ENCODE assay signal across 8 cellular contexts in genomic region chrX:123803984-123804365, GRCh38. TPM values are rescaled to one million over a fixed set of nuclear protein-coding genes. Genes with fewer than 3 reads are reported as not detected.
A peak's percentile ranks its signal among the peaks of the same experiment; 100 is the strongest.
DNase-seq lines count a peak whose midpoint lies in the region; ATAC-seq and TF ChIP-seq lines count a peak whose summit lies in the region.
"Not testable (repeated sequence)": the region's sequence is repeated elsewhere in the genome, so short reads cannot be mapped to it uniquely, and the experiment has no call there.

No MANE protein-coding gene starts in this region.

- not testable (repeated sequence) for H4K8ac ChIP-seq in mesenchymal stem cell (ENCODE audit: low read length); trophoblast cell (ENCODE audit: low read depth, low read length)

- H3K9ac ChIP-seq in mesenchymal stem cell (ENCODE audit: low read length), result peak overlapping the region; percentile 70
- not testable (repeated sequence) for H3K9ac ChIP-seq in trophoblast cell (ENCODE audit: low read length)

- H3K79me1 ChIP-seq in mesenchymal stem cell (replicated peaks; ENCODE audit: low read length, poor library complexity, severe bottlenecking); trophoblast cell (ENCODE audit: low read length): not testable (repeated sequence)

- in situ Hi-C loops in brain microvascular endothelial cell (cut with HindIII; ENCODE audit: low pct_ligation_motif_present, low sequenced_read_pairs), result not testable (repeated sequence)

- H4K12ac ChIP-seq in trophoblast cell (ENCODE audit: low read depth, low read length), result not testable (repeated sequence)

- H3K18ac ChIP-seq in mesenchymal stem cell (ENCODE audit: low read depth in 1 of 2, low read length in 2 of 2); trophoblast cell (ENCODE audit: low read length): not testable (repeated sequence)

- not testable (repeated sequence) for H3K9me3 Mint-ChIP-seq in CD4-positive, alpha-beta T cell; HFFc6; type B pancreatic cell

- not testable (repeated sequence) for H3K36me3 ChIP-seq in brain microvascular endothelial cell (replicated peaks); mesenchymal stem cell (ENCODE audit: control insufficient read depth in 1 of 2, insufficient read depth in 2 of 2, low read depth in 1 of 2, low read length in 2 of 2); trophoblast cell (ENCODE audit: control insufficient read depth in 1 of 2, insufficient read depth in 2 of 2, low read length in 2 of 2)

- CTCF ChIA-PET in CD4-positive, alpha-beta T cell (lab: Charles Lee), result not testable (repeated sequence)

- not testable (repeated sequence) for H3K4me2 ChIP-seq in mesenchymal stem cell (ENCODE audit: low read length, poor library complexity, severe bottlenecking); trophoblast cell (ENCODE audit: low read length)

- H3K27me3 ChIP-seq in CD4-positive, alpha-beta T cell (ENCODE audit: control insufficient read depth, insufficient read depth, low read length); brain microvascular endothelial cell (replicated peaks); mesenchymal stem cell (ENCODE audit: control insufficient read depth in 1 of 2, insufficient read depth in 1 of 2, low read length in 2 of 2); trophoblast cell (ENCODE audit: insufficient read depth, low read length): not testable (repeated sequence)

- H2AFZ ChIP-seq in mesenchymal stem cell (ENCODE audit: low read depth, low read length); trophoblast cell (ENCODE audit: insufficient read depth, low read length, poor library complexity): not testable (repeated sequence)

- H2BK15ac ChIP-seq in mesenchymal stem cell (ENCODE audit: low read depth, poor library complexity, severe bottlenecking), result not testable (repeated sequence)

- intact Hi-C loops in CD4-positive, alpha-beta T cell (cut with DNase I, micrococcal nuclease); cardiac septum (cut with DNase I): not testable (repeated sequence)

- H3K4me1 ChIP-seq in mesenchymal stem cell (ENCODE audit: control insufficient read depth, insufficient read depth, low read depth, low read length); trophoblast cell (ENCODE audit: control insufficient read depth in 1 of 2, insufficient read depth in 2 of 2, low read length in 2 of 2): not testable (repeated sequence)

- H3K27me3 Mint-ChIP-seq in CD4-positive, alpha-beta T cell; HFFc6 (ENCODE audit: insufficient read depth); type B pancreatic cell: not testable (repeated sequence)

- WGBS in mesenchymal stem cell, result 97% methylated on average over 4 of the region's 4 CpGs
- WGBS in trophoblast cell (ENCODE audit: extremely low coverage, insufficient coverage, insufficient read length), result no CpG with 5 or more reads among the region's 4 CpGs

- not testable (repeated sequence) for H3K23ac ChIP-seq in mesenchymal stem cell (ENCODE audit: low read length in 2 of 2); trophoblast cell (ENCODE audit: low read length)

- not testable (repeated sequence) for H3K36me3 Mint-ChIP-seq in CD4-positive, alpha-beta T cell (ENCODE audit: low read depth); HFFc6 (ENCODE audit: low read depth); type B pancreatic cell

- POLR2A ChIA-PET in CD4-positive, alpha-beta T cell (lab: Charles Lee), result not testable (repeated sequence)

- DNase-seq in CD4-positive, alpha-beta T cell; HFFc6; brain microvascular endothelial cell; mesenchymal stem cell; trophoblast cell; type B pancreatic cell (ENCODE audit: extremely low spot score, unreplicated experiment): not testable (repeated sequence)
- DNase-seq in cardiac septum (ENCODE audit: low spot score), result peak; percentile 41

- H2BK5ac ChIP-seq in mesenchymal stem cell (ENCODE audit: low read depth, low read length, poor library complexity, severe bottlenecking), result not testable (repeated sequence)
- peak overlapping the region; percentile 49 for H2BK5ac ChIP-seq in trophoblast cell (ENCODE audit: low read depth, low read length, poor library complexity)

- H4K91ac ChIP-seq in mesenchymal stem cell (ENCODE audit: low read length), result not testable (repeated sequence)
- peak overlapping the region; percentile 47 for H4K91ac ChIP-seq in trophoblast cell (ENCODE audit: low read depth, low read length)

- not testable (repeated sequence) for H3K4ac ChIP-seq in mesenchymal stem cell (ENCODE audit: low read depth in 1 of 2, low read length in 2 of 2); trophoblast cell (ENCODE audit: low read depth, low read length)

- H3K27ac Mint-ChIP-seq in CD4-positive, alpha-beta T cell, result peak overlapping the region; percentile 73
- peak overlapping the region; percentile 91 for H3K27ac Mint-ChIP-seq in HFFc6
- H3K27ac Mint-ChIP-seq in type B pancreatic cell, result peak overlapping the region; percentile 88

- not testable (repeated sequence) for H3K4me3 Mint-ChIP-seq in CD4-positive, alpha-beta T cell; HFFc6; type B pancreatic cell

- H2BK120ac ChIP-seq in mesenchymal stem cell (ENCODE audit: low read depth, low read length); trophoblast cell (ENCODE audit: insufficient read depth, low read length, poor library complexity): not testable (repeated sequence)

- not testable (repeated sequence) for H3K4me3 ChIP-seq in brain microvascular endothelial cell (ENCODE audit: low read depth, low read length); mesenchymal stem cell (ENCODE audit: insufficient read depth in 1 of 2, low read depth in 1 of 2, low read length in 2 of 2); trophoblast cell (ENCODE audit: low read depth, low read length)

- not testable (repeated sequence) for TF ChIP-seq CTCF in CD4-positive, alpha-beta T cell (IDR thresholded peaks at IDR 0.05); HFFc6 (IDR thresholded peaks at IDR 0.05); VCaP (conservative IDR thresholded peaks at IDR 0.05); brain microvascular endothelial cell (IDR thresholded peaks at IDR 0.05; ENCODE audit: low read depth, low read length, missing control alignments); type B pancreatic cell (conservative IDR thresholded peaks at IDR 0.05)

- not testable (repeated sequence) for H3K27ac ChIP-seq in CD4-positive, alpha-beta T cell (ENCODE audit: low read depth, low read length); mesenchymal stem cell (ENCODE audit: low read length, poor library complexity, severe bottlenecking); trophoblast cell (ENCODE audit: low read depth, low read length)
- H3K27ac ChIP-seq in VCaP (peak overlapping the region; percentile 72), brain microvascular endothelial cell (peak overlapping the region; percentile 40)

- not testable (repeated sequence) for ATAC-seq in CD4-positive, alpha-beta T cell (ENCODE audit: poor library complexity)

- not testable (repeated sequence) for H3K79me2 ChIP-seq in trophoblast cell (ENCODE audit: control insufficient read depth, insufficient read depth, low read length, poor library complexity)

- not testable (repeated sequence) for H3K4me1 Mint-ChIP-seq in CD4-positive, alpha-beta T cell (ENCODE audit: low read depth)
- H3K4me1 Mint-ChIP-seq in HFFc6 (ENCODE audit: low read depth) (peaks cover 34% of the 10 kb centered on the region), type B pancreatic cell (ENCODE audit: unreplicated experiment) (peaks cover 10% of the 10 kb centered on the region)

- not testable (repeated sequence) for H2AK5ac ChIP-seq in mesenchymal stem cell (ENCODE audit: low read length, severe bottlenecking); trophoblast cell (ENCODE audit: low read length)

- H3K14ac ChIP-seq in mesenchymal stem cell (ENCODE audit: low read length in 2 of 2); trophoblast cell (ENCODE audit: low read length): not testable (repeated sequence)

- not testable (repeated sequence) for H3K9me3 ChIP-seq in CD4-positive, alpha-beta T cell (ENCODE audit: control insufficient read depth, low read length); mesenchymal stem cell (ENCODE audit: control insufficient read depth, low read length); trophoblast cell (ENCODE audit: insufficient read depth, low read depth, low read length)

- not testable (repeated sequence) for H2BK12ac ChIP-seq in mesenchymal stem cell (ENCODE audit: low read length in 2 of 2); trophoblast cell (ENCODE audit: low read length)

RNA-seq across cellular contexts. Expression of gene XIAP, which starts 55.9 kb away (rescaled TPM):
- 10 to 100 TPM; 20.9 to 26.0 TPM for total RNA-seq in CD4-positive, alpha-beta T cell
- total RNA-seq in HFFc6 (2021; fragmentation: NEBNext Ultra II Directional; extraction: Animal tissue kit (Norgen Biotek cat#: 25700)), result 10 to 100 TPM; 34.4 to 48.4 (median 38.8) TPM
- 27.6 TPM for total RNA-seq in cardiac septum
- 17.0 TPM for polyA plus RNA-seq in mesenchymal stem cell (2013, experiment 1 of 2)
- 20.9 TPM for polyA plus RNA-seq in mesenchymal stem cell (2013, experiment 2 of 2)
- polyA plus RNA-seq in trophoblast cell (2013), result 29.1 and 30.0 TPM in 2 replicates
- 34.4 and 37.3 TPM in 2 replicates for total RNA-seq in type B pancreatic cell (ENCODE audit: low replicate concordance)
